Comparison of ENCODE assay signal across 8 cellular contexts in the genomic region with DNA sequence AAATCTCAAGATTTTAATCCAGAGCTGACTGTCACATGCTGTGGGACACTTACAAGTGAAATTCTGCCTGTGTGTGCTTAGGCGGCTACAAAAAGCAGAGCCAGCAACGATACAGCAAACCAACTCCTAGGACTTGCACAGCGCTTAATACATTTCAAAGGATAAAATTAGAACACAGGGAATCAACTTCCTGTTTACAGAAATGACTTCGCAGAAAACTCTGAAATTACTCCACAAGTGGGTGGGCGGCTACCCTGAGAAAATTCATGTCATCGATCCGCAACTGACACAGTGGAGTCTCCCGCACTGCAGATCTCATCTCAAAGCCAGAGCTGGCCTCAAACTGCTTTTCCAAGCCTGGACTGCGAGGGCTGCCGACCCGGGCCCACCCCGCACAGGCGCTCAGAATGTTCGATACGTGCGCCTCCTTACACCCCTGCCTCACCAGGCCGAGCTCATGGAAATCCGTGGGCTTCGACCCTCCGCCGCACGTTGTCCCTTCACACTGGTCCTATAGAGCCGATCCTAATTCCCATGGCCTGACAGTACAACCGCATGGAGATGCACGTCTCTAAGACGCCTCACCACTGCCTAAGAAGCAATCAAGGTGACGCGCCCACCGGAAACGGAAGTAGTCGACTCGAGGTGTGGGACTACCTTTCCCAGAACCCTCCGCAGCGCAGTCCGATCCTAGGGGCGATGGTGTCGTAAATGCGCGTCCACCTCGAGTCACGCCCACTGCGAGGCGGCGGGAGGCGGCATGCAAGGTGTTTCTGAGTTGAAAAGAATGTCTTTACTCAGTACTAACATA. TPM values are rescaled to one million over a fixed set of nuclear protein-coding genes. Genes with fewer than 3 reads are reported as not detected.
DNase-seq lines count a peak whose midpoint lies in the region; ATAC-seq and TF ChIP-seq lines count a peak whose summit lies in the region.

ZNF229 (minus strand) TSS at position 609 of the 811 bp plus-strand sequence. CDS start 5,625 bp downstream, outside the sequence.

- H3K36me3 ChIP-seq in endodermal cell (ENCODE audit: control insufficient read depth, insufficient read depth, low read length), result peaks cover 35% of the 10 kb centered on the region

- no peak within 1 kb of the TSS for H3K27ac ChIP-seq in endodermal cell (ENCODE audit: low read depth, low read length)

- peak within 1 kb of the TSS; percentile 33 for H3K27ac Mint-ChIP-seq in activated CD8-positive, alpha-beta memory T cell treated with anti-CD3 and anti-CD28 coated beads, Interleukin-2, amount 10 ng/mL, durations not matched to agents 7 days and 5 days
- peak within 1 kb of the TSS; percentile 97 for H3K27ac Mint-ChIP-seq in endodermal cell

- H3K27me3 Mint-ChIP-seq in activated CD8-positive, alpha-beta memory T cell treated with anti-CD3 and anti-CD28 coated beads, Interleukin-2, amount 10 ng/mL, durations not matched to agents 7 days and 5 days, result no peaks in the 10 kb centered on the region
- peaks cover 21% of the 10 kb centered on the region for H3K27me3 Mint-ChIP-seq in endodermal cell (ENCODE audit: insufficient read depth)

- H3K9ac ChIP-seq in endodermal cell (ENCODE audit: extremely low read depth, low read length, poor library complexity, severe bottlenecking), result peak within 1 kb of the TSS; percentile 61

- WGBS in endodermal cell (ENCODE audit: insufficient coverage in 1 of 2, insufficient read length in 1 of 2), 2 experiments, result 21 to 27% methylated on average over 25 to 45 of the region's 45 CpGs

- no peaks in the 10 kb centered on the region for H3K27me3 ChIP-seq in endodermal cell (ENCODE audit: control insufficient read depth, insufficient read depth, low read length, poor library complexity, severe bottlenecking)

- H3K36me3 Mint-ChIP-seq in activated CD8-positive, alpha-beta memory T cell treated with anti-CD3 and anti-CD28 coated beads, Interleukin-2, amount 10 ng/mL, durations not matched to agents 7 days and 5 days, result peaks cover 23% of the 10 kb centered on the region
- peaks cover 33% of the 10 kb centered on the region for H3K36me3 Mint-ChIP-seq in endodermal cell (ENCODE audit: low read depth)

- peak within 1 kb of the TSS; percentile 71 for H3K4me3 Mint-ChIP-seq in activated CD8-positive, alpha-beta memory T cell treated with anti-CD3 and anti-CD28 coated beads, Interleukin-2, amount 10 ng/mL, durations not matched to agents 7 days and 5 days
- H3K4me3 Mint-ChIP-seq in endodermal cell, result peak within 1 kb of the TSS; percentile 87

- H3K9me3 Mint-ChIP-seq in activated CD8-positive, alpha-beta memory T cell treated with anti-CD3 and anti-CD28 coated beads, Interleukin-2, amount 10 ng/mL, durations not matched to agents 7 days and 5 days (ENCODE audit: low read depth), result peaks cover 47% of the 10 kb centered on the region
- peaks cover 36% of the 10 kb centered on the region for H3K9me3 Mint-ChIP-seq in endodermal cell

- peak within 1 kb of the TSS; percentile 84 for H3K4me3 ChIP-seq in endodermal cell (ENCODE audit: low read length)

- no peak for TF ChIP-seq CTCF in endodermal cell (conservative IDR thresholded peaks at IDR 0.05)

- peaks cover 41% of the 10 kb centered on the region for H3K9me3 ChIP-seq in endodermal cell (ENCODE audit: control insufficient read depth, low read length)

- H3K4me1 Mint-ChIP-seq in activated CD8-positive, alpha-beta memory T cell treated with anti-CD3 and anti-CD28 coated beads, Interleukin-2, amount 10 ng/mL, durations not matched to agents 7 days and 5 days, result peaks cover 9% of the 10 kb centered on the region
- H3K4me1 Mint-ChIP-seq in endodermal cell, result peaks cover 5% of the 10 kb centered on the region

- CTCF ChIA-PET in activated CD8-positive, alpha-beta memory T cell treated with anti-CD3 and anti-CD28 coated beads, Interleukin-2, amount 10 ng/mL, durations not matched to agents 7 days and 5 days (lab: Charles Lee), result interaction anchor here (0.6 kb wide), 1 partner anchor 328 kb away, joined by 4 read pairs; no protein-coding TSS in a partner anchor

- ATAC-seq in activated CD8-positive, alpha-beta memory T cell treated with anti-CD3 and anti-CD28 coated beads, Interleukin-2, amount 10 ng/mL, durations not matched to agents 7 days and 5 days, result peak; percentile 92

- DNase-seq in GM03348 (ENCODE audit: low spot score) (peak; percentile 94), NCI-H446 (lab: John Stamatoyannopoulos, UW) (peak; percentile 74 to 91), endodermal cell (peak; percentile 97), medulla oblongata (ENCODE audit: extremely low spot score) (peak; percentile 77), NOMO-1 treated with DMSO at 0.1 percent for 48 hours (lab: John Stamatoyannopoulos, UW; ENCODE audit: unreplicated experiment) (no peak), DMS153 (lab: John Stamatoyannopoulos, UW) (no peak)
- DNase-seq in activated CD8-positive, alpha-beta memory T cell treated with anti-CD3 and anti-CD28 coated beads, Interleukin-2, amount 10 ng/mL, durations not matched to agents 7 days and 5 days, result peak; percentile 86
- DNase-seq in stimulated activated CD4-positive, alpha-beta T cell treated with anti-CD3 and anti-CD28 coated beads, TNF-alpha, amount 100 ng/mL, for 1 hour (ENCODE audit: low read depth in 3 of 3, low spot score in 1 of 3), result peak; percentile 3 to 37 (median 8)

- peaks cover 5% of the 10 kb centered on the region for H3K4me1 ChIP-seq in endodermal cell (ENCODE audit: control insufficient read depth, insufficient read depth, low read length)

RNA-seq across cellular contexts. Expression of gene ZNF229, which starts in this region (rescaled TPM):
- under 1 TPM; 0.41 to 0.61 TPM for total RNA-seq in activated CD8-positive, alpha-beta memory T cell treated with anti-CD3 and anti-CD28 coated beads, Interleukin-2, amount 10 ng/mL, durations not matched to agents 7 days and 5 days
- 10 to 100 TPM in 1 of 2 donors, 1 to 10 TPM in 1; 3.1 to 12.1 TPM for total RNA-seq in endodermal cell
- polyA plus RNA-seq in endodermal cell (2013, experiment 1 of 2), result 8.9 TPM
- 5.3 TPM for polyA plus RNA-seq in endodermal cell (2013, experiment 2 of 2)

Comparison
In these comparisons a context has a peak if more than half of its experiments do, and no peak if none do; other contexts are left out.
1. Peak in DNase-seq and ATAC-seq in activated CD8-positive, alpha-beta memory T cell treated with anti-CD3 and anti-CD28 coated beads, Interleukin-2, amount 10 ng/mL, durations not matched to agents 7 days and 5 days; RNA of the gene not detected or under 1 TPM.
2. DNase-seq: peak in GM03348 (single experiment), NCI-H446 (2 of 2), endodermal cell (single experiment), medulla oblongata (single experiment) and stimulated activated CD4-positive, alpha-beta T cell treated with anti-CD3 and anti-CD28 coated beads, TNF-alpha, amount 100 ng/mL, for 1 hour (3 of 3); none in NOMO-1 treated with DMSO at 0.1 percent for 48 hours (single experiment) and DMS153 (single experiment).